ENCODE assay signal across 15 cellular contexts in the genomic region with DNA sequence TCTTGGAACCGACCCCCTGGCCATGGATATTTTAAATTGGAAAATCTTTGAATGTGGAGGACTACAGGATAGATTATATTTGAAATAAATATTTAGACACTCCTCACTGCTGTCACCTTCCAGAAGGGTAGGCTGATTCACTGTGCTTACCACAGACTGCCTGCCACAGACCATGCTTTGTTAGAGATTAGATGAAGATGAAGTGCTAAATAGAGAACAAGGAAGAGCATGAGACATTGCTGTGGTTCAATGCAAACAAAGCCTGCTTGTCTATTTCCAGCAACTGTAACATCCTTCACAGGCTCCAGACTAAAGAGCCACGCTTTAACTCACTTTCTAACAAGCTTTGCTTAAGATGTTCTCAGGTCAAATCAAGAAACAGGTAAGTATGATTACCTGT.
DNase-seq lines count a peak whose midpoint lies in the region; ATAC-seq and TF ChIP-seq lines count a peak whose summit lies in the region.
"Had no signal": no experiment of that assay in that cellular context is flagged by ENCODE, and none has a peak within 500 bp of the region (broad histone marks: within the 10 kb centered on the region; RNA-seq: fewer than 3 reads in every experiment).

No MANE protein-coding gene starts in this region.

- H2AFZ ChIP-seq in SK-N-SH (ENCODE audit: low read depth) = 0 out of 2 replicates have a peak overlapping the region, but pooled peaks have one; percentile 17
- H2AFZ ChIP-seq in fibroblast of lung (ENCODE audit: low read length) = no peak overlapping the region

- TF ChIP-seq EP300 in SK-N-SH (IDR thresholded peaks at IDR 0.05; ENCODE audit: borderline replicate concordance in 1 of 2, low read depth in 1 of 2, low read length in 1 of 2) = no peak
- no peak for TF ChIP-seq EP300 in tibial nerve (IDR thresholded peaks at IDR 0.05)

- TF ChIP-seq RAD21 in SK-N-SH (IDR thresholded peaks at IDR 0.05; ENCODE audit: low read length) = no peak

- H3K27ac ChIP-seq in SK-N-SH (ENCODE audit: low read depth in 2 of 2, low read length in 1 of 2) (peak overlapping the region in 1 of 2 experiments; percentile 23; a peak in 2 of 4 replicates), fibroblast of lung (ENCODE audit: insufficient read depth, low read length) (no peak overlapping the region), tibial nerve (peak overlapping the region; percentile 59 to 91 (median 67)), upper lobe of right lung (no peak overlapping the region)

- H3K9me3 Mint-ChIP-seq in activated CD4-positive, alpha-beta memory T cell treated with anti-CD3 and anti-CD28 coated beads, Interleukin-2, amount 10 ng/mL, durations not matched to agents 7 days and 5 days = no peaks in the 10 kb centered on the region
- H3K9me3 Mint-ChIP-seq in activated CD4-positive, alpha-beta T cell treated with anti-CD3 and anti-CD28 coated beads, Interleukin-2, amount 10 ng/mL, durations not matched to agents 24 days and 14 days = no peaks in the 10 kb centered on the region

- H3K4me2 ChIP-seq in SK-N-SH (no peak overlapping the region), fibroblast of lung (ENCODE audit: extremely low read depth, insufficient read depth, low read length) (no peak overlapping the region)

- no peaks in the 10 kb centered on the region for H3K27me3 ChIP-seq in SK-N-SH (ENCODE audit: insufficient read depth)
- no peaks in the 10 kb centered on the region for H3K27me3 ChIP-seq in fibroblast of lung (ENCODE audit: control insufficient read depth, insufficient read depth, low read length)
- no peaks in the 10 kb centered on the region for H3K27me3 ChIP-seq in tibial nerve
- H3K27me3 ChIP-seq in upper lobe of right lung = no peaks in the 10 kb centered on the region

- peaks cover 8% of the 10 kb centered on the region for H3K27me3 Mint-ChIP-seq in activated CD4-positive, alpha-beta memory T cell treated with anti-CD3 and anti-CD28 coated beads, Interleukin-2, amount 10 ng/mL, durations not matched to agents 7 days and 5 days
- peaks cover 2% of the 10 kb centered on the region for H3K27me3 Mint-ChIP-seq in activated CD4-positive, alpha-beta T cell treated with anti-CD3 and anti-CD28 coated beads, Interleukin-2, amount 10 ng/mL, durations not matched to agents 24 days and 14 days

- 83% methylated on average over 2 of the region's 2 CpGs for WGBS in SK-N-SH (ENCODE audit: low lambda C conversion rate)
- 61 to 76% methylated on average over 2 of the region's 2 CpGs for WGBS in tibial nerve, 2 donors

- H3K9ac ChIP-seq in SK-N-SH (0 out of 2 replicates have a peak overlapping the region, but pooled peaks have one; percentile 0), fibroblast of lung (ENCODE audit: insufficient read depth, low read length) (no peak overlapping the region)

- TF ChIP-seq CTCF in SK-N-SH (IDR thresholded peaks at IDR 0.05) (no peak), fibroblast of lung (conservative IDR thresholded peaks at IDR 0.05 in 1 of 2, IDR thresholded peaks at IDR 0.05 in 1 of 2; ENCODE audit: low read depth in 1 of 2, low read length in 2 of 2) (no peak), tibial nerve (IDR thresholded peaks at IDR 0.05) (no peak), upper lobe of right lung (IDR thresholded peaks at IDR 0.05) (no peak)

- H3K36me3 ChIP-seq in SK-N-SH (replicated peaks in 1 of 2; ENCODE audit: control insufficient read depth in 1 of 2, insufficient read depth in 2 of 2, low read length in 1 of 2) = no peaks in the 10 kb centered on the region
- H3K36me3 ChIP-seq in fibroblast of lung (ENCODE audit: control insufficient read depth, insufficient read depth, low read length) = no peaks in the 10 kb centered on the region
- H3K36me3 ChIP-seq in tibial nerve = no peaks in the 10 kb centered on the region
- H3K36me3 ChIP-seq in upper lobe of right lung = no peaks in the 10 kb centered on the region

- H3K79me2 ChIP-seq in SK-N-SH (ENCODE audit: insufficient read depth) (no peaks in the 10 kb centered on the region), fibroblast of lung (ENCODE audit: control insufficient read depth, insufficient read depth, low read length) (no peaks in the 10 kb centered on the region)

- H3K27ac Mint-ChIP-seq in activated CD4-positive, alpha-beta memory T cell treated with anti-CD3 and anti-CD28 coated beads, Interleukin-2, amount 10 ng/mL, durations not matched to agents 7 days and 5 days = no peak overlapping the region
- H3K27ac Mint-ChIP-seq in activated CD4-positive, alpha-beta T cell treated with anti-CD3 and anti-CD28 coated beads, Interleukin-2, amount 10 ng/mL, durations not matched to agents 24 days and 14 days = no peak overlapping the region
- H3K27ac Mint-ChIP-seq: activated T-cell treated with anti-CD3 and anti-CD28 coated beads, Interleukin-2, amount 50 U/mL, for 72 hours had no signal

- H3K9me2 ChIP-seq in SK-N-SH = no peaks in the 10 kb centered on the region

- H4K20me1 ChIP-seq in SK-N-SH (ENCODE audit: insufficient read depth) (no peaks in the 10 kb centered on the region), fibroblast of lung (ENCODE audit: control insufficient read depth, extremely low read depth, insufficient read depth, low read length) (no peaks in the 10 kb centered on the region)

- CTCF ChIA-PET in SK-N-SH (lab: Yijun Ruan, JAX) = no interaction called here
- CTCF ChIA-PET in activated CD4-positive, alpha-beta memory T cell treated with anti-CD3 and anti-CD28 coated beads, Interleukin-2, amount 10 ng/mL, durations not matched to agents 7 days and 5 days (lab: Charles Lee) = no interaction called here

- no peak overlapping the region for H3K4me3 ChIP-seq in SK-N-SH (ENCODE audit: low read depth in 2 of 2, low read length in 1 of 2)
- H3K4me3 ChIP-seq in fibroblast of lung (replicated peaks in 1 of 4; ENCODE audit: control extremely low read depth in 1 of 4, insufficient read depth in 1 of 4, low read depth in 3 of 4, low read length in 4 of 4) = no peak overlapping the region
- no peak overlapping the region for H3K4me3 ChIP-seq in tibial nerve
- H3K4me3 ChIP-seq in upper lobe of right lung = no peak overlapping the region

- H3K4me1 Mint-ChIP-seq in activated CD4-positive, alpha-beta memory T cell treated with anti-CD3 and anti-CD28 coated beads, Interleukin-2, amount 10 ng/mL, durations not matched to agents 7 days and 5 days = no peaks in the 10 kb centered on the region
- H3K4me1 Mint-ChIP-seq in activated CD4-positive, alpha-beta T cell treated with anti-CD3 and anti-CD28 coated beads, Interleukin-2, amount 10 ng/mL, durations not matched to agents 24 days and 14 days = no peaks in the 10 kb centered on the region

- intact Hi-C loops in upper lobe of right lung (cut with DNase I) = no loop called here
- intact Hi-C loops in activated CD4-positive, alpha-beta T cell treated with anti-CD3 and anti-CD28 coated beads, Interleukin-2, amount 10 ng/mL, durations not matched to agents 24 days and 14 days (cut with micrococcal nuclease) = no loop called here

- no peak for DNase-seq in SK-N-SH
- peak; percentile 65 for DNase-seq in OCI-M1 (lab: John Stamatoyannopoulos, UW)
- DNase-seq in fibroblast of lung (ENCODE audit: low read depth in 2 of 2) = peak; percentile 39 to 94
- DNase-seq in tibial nerve (ENCODE audit: low spot score in 2 of 2) = no peak
- DNase-seq in activated CD4-positive, alpha-beta memory T cell treated with anti-CD3 and anti-CD28 coated beads, Interleukin-2, amount 10 ng/mL, durations not matched to agents 7 days and 5 days = no peak
- no peak for DNase-seq in upper lobe of right lung
- DNase-seq in activated CD4-positive, alpha-beta T cell treated with anti-CD3 and anti-CD28 coated beads, Interleukin-2, amount 10 ng/mL, durations not matched to agents 24 days and 14 days = no peak
- DNase-seq: 8988T; activated T-cell treated with anti-CD3 and anti-CD28 coated beads, Interleukin-2, amount 50 U/mL, for 72 hours; central memory CD4-positive, alpha-beta T cell; DND-41; H7; mesendoderm; NCI-H1092 had no signal

- H3K36me3 Mint-ChIP-seq in activated CD4-positive, alpha-beta memory T cell treated with anti-CD3 and anti-CD28 coated beads, Interleukin-2, amount 10 ng/mL, durations not matched to agents 7 days and 5 days (ENCODE audit: low read depth) = no peaks in the 10 kb centered on the region
- H3K36me3 Mint-ChIP-seq in activated CD4-positive, alpha-beta T cell treated with anti-CD3 and anti-CD28 coated beads, Interleukin-2, amount 10 ng/mL, durations not matched to agents 24 days and 14 days (ENCODE audit: low read depth) = no peaks in the 10 kb centered on the region

- no peaks in the 10 kb centered on the region for H3F3A ChIP-seq in SK-N-SH (replicated peaks; ENCODE audit: insufficient read depth)

- H3K4me1 ChIP-seq in SK-N-SH (ENCODE audit: control insufficient read depth in 1 of 2, insufficient read depth in 2 of 2, low read depth in 1 of 2, low read length in 1 of 2) (peaks cover 0 to 8% of the 10 kb centered on the region in 2 experiments; a peak in 1 of 4 replicates), fibroblast of lung (ENCODE audit: control insufficient read depth, extremely low read depth, insufficient read depth, low read length) (peaks cover 2% of the 10 kb centered on the region), tibial nerve (peaks cover 0 to 45% (median 15%) of the 10 kb centered on the region in 4 donors), upper lobe of right lung (no peaks in the 10 kb centered on the region)

- POLR2A ChIA-PET in SK-N-SH (lab: Yijun Ruan, JAX) = no interaction called here
- POLR2A ChIA-PET in activated CD4-positive, alpha-beta memory T cell treated with anti-CD3 and anti-CD28 coated beads, Interleukin-2, amount 10 ng/mL, durations not matched to agents 7 days and 5 days (lab: Charles Lee) = no interaction called here

- no peak overlapping the region for H3K4me3 Mint-ChIP-seq in activated CD4-positive, alpha-beta memory T cell treated with anti-CD3 and anti-CD28 coated beads, Interleukin-2, amount 10 ng/mL, durations not matched to agents 7 days and 5 days
- H3K4me3 Mint-ChIP-seq in activated CD4-positive, alpha-beta T cell treated with anti-CD3 and anti-CD28 coated beads, Interleukin-2, amount 10 ng/mL, durations not matched to agents 24 days and 14 days = no peak overlapping the region
- H3K4me3 Mint-ChIP-seq: activated T-cell treated with anti-CD3 and anti-CD28 coated beads, Interleukin-2, amount 50 U/mL, for 72 hours had no signal

- ATAC-seq in SK-N-SH treated with all-trans-retinoic acid at 6 μM for 48 hours (no peak), upper lobe of right lung (no peak)
- ATAC-seq: activated T-cell treated with anti-CD3 and anti-CD28 coated beads, Interleukin-2, amount 50 U/mL, for 72 hours had no signal

- TF ChIP-seq POLR2A in tibial nerve (IDR thresholded peaks at IDR 0.05) = no peak

- H3K9me3 ChIP-seq in SK-N-SH = no peaks in the 10 kb centered on the region
- H3K9me3 ChIP-seq in fibroblast of lung (ENCODE audit: control insufficient read depth, insufficient read depth, low read depth, low read length) = no peaks in the 10 kb centered on the region
- no peaks in the 10 kb centered on the region for H3K9me3 ChIP-seq in tibial nerve
- no peaks in the 10 kb centered on the region for H3K9me3 ChIP-seq in upper lobe of right lung

TF ChIP-seq in SK-N-SH treated with all-trans-retinoic acid at 6 μM for 48 hours, 23 proteins besides CTCF, POLR2A, EP300 and RAD21:
- no peak for TF ChIP-seq ZFP30 (CRISPR knock-in tag; IDR thresholded peaks at IDR 0.05)

Comparison
In these comparisons a context has a peak if more than half of its experiments do, and no peak if none do; other contexts are left out.
1. DNase-seq: peak in OCI-M1 (single experiment) and fibroblast of lung (2 of 2); none in SK-N-SH (single experiment), tibial nerve (0 of 2), activated CD4-positive, alpha-beta memory T cell treated with anti-CD3 and anti-CD28 coated beads, Interleukin-2, amount 10 ng/mL, durations not matched to agents 7 days and 5 days (single experiment), upper lobe of right lung (single experiment) and activated CD4-positive, alpha-beta T cell treated with anti-CD3 and anti-CD28 coated beads, Interleukin-2, amount 10 ng/mL, durations not matched to agents 24 days and 14 days (single experiment).
2. H3K27ac ChIP-seq: peak in tibial nerve (4 of 4); none in fibroblast of lung (single experiment) and upper lobe of right lung (single experiment).